ENCODE assay signal across 1 cellular context in the genomic region with DNA sequence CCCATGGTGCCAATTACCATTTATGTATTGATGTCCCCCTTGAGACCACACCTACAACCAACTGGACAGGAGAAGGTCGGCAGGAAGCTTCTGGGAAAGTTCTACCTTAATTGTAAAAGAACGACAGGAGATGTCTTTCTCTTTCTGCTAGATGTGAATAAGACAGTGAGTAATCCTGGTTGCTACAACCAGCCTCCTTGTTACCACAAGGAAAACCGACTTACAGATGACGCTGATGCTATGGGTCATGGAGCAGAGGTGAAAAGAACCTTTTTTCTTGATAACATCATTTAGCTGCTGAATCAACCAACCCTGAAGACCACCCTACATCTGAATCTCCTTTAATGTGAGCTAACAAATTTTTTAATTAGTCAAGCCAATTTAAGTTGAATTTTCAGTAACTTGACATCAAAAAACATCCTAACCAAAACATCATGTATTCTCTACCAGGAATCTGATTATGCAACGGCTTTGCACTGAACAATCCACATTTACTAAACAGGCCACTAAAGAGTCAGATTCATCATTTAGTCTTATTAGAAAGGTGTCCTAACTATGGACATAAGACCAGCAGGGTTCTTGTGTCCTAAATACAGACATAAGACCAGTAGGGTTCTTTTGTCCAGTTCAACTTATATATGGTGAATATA.
TF ChIP-seq lines count a peak whose summit lies in the region.

No MANE protein-coding gene starts in this region.

TF ChIP-seq in IMR-90, 13 proteins besides CTCF, POLR2A, EP300 and RAD21:
- TF ChIP-seq RFX5 (IDR thresholded peaks at IDR 0.05; ENCODE audit: low read depth, low read length) (no peak), RCOR1 (IDR thresholded peaks at IDR 0.05; ENCODE audit: insufficient replicate concordance, low read length) (no peak), MAZ (IDR thresholded peaks at IDR 0.05; ENCODE audit: borderline replicate concordance, low read depth, low read length) (no peak), MXI1 (IDR thresholded peaks at IDR 0.05; ENCODE audit: borderline replicate concordance, low read depth, low read length) (no peak), CHD1 (IDR thresholded peaks at IDR 0.05; ENCODE audit: low read depth, low read length) (no peak), FOS (IDR thresholded peaks at IDR 0.05; ENCODE audit: low read depth, low read length) (no peak), BHLHE40 (IDR thresholded peaks at IDR 0.05; ENCODE audit: low read depth, low read length) (no peak), SMC3 (IDR thresholded peaks at IDR 0.05; ENCODE audit: low read depth, low read length) (no peak), CEBPB (IDR thresholded peaks at IDR 0.05; ENCODE audit: low read depth, low read length) (no peak), MAFK (IDR thresholded peaks at IDR 0.05; ENCODE audit: low read depth, low read length) (no peak), NFE2L2 (IDR thresholded peaks at IDR 0.05; ENCODE audit: low read depth, low read length) (no peak)
- TF ChIP-seq, protein P1, sequence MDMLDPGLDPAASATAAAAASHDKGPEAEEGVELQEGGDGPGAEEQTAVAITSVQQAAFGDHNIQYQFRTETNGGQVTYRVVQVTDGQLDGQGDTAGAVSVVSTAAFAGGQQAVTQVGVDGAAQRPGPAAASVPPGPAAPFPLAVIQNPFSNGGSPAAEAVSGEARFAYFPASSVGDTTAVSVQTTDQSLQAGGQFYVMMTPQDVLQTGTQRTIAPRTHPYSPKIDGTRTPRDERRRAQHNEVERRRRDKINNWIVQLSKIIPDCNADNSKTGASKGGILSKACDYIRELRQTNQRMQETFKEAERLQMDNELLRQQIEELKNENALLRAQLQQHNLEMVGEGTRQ (IDR thresholded peaks at IDR 0.05; ENCODE audit: low read depth, low read length): no peak
- TF ChIP-seq, protein P2, sequence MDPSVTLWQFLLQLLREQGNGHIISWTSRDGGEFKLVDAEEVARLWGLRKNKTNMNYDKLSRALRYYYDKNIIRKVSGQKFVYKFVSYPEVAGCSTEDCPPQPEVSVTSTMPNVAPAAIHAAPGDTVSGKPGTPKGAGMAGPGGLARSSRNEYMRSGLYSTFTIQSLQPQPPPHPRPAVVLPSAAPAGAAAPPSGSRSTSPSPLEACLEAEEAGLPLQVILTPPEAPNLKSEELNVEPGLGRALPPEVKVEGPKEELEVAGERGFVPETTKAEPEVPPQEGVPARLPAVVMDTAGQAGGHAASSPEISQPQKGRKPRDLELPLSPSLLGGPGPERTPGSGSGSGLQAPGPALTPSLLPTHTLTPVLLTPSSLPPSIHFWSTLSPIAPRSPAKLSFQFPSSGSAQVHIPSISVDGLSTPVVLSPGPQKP (IDR thresholded peaks at IDR 0.05; ENCODE audit: borderline replicate concordance, low read depth, low read length): no peak
